9 cellular contexts compared by ENCODE assay signal in the genomic region with DNA sequence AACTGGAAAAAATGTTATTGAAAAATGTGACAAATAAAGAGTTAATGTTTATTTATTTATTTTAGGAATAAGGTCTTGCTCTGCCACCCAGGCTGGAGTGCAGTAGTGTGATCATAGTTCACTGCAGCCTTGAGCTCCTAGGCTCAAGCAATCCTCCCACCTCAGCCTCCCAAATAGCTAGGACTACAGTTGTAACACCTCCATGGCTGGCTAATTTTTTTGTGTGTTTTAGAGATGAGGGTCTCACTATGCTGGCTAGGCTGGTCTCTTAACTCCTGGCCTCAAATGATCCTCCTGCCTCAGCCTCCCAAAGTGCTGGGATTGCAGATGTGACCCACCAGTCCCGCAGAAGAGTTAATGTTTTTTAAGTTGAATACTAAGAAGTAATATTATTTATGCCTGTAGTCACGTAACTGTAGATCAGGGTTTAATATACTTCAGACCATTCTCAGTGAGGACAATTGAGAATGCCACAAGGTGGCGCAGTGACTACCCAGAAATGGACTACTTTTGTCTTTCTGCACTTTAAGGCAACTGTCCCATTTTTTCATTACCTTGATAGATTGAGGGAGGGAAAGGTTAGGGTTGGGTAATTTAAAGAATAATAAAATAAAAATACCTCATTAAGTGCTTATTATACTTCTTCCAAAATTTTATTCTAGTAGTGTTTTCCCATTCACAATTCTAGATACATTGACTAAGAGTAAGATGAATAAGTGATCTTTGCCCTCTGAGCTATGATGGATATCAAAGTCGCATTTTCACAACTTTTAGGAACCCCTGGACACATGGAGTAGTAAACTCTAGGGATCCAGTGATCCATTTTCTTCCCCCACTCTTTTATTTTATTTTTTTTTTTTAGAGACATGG. TPM values are rescaled to one million over a fixed set of nuclear protein-coding genes. Genes with fewer than 3 reads are reported as not detected.
A peak's percentile ranks its signal among the peaks of the same experiment; 100 is the strongest.
DNase-seq lines count a peak whose midpoint lies in the region; ATAC-seq, FAIRE-seq and TF ChIP-seq lines count a peak whose summit lies in the region.
"Had no signal": no experiment of that assay in that cellular context is flagged by ENCODE, and none has a peak within 500 bp of the region (broad histone marks: within the 10 kb centered on the region; RNA-seq: fewer than 3 reads in every experiment).

No MANE protein-coding gene starts in this region.

- peak; percentile 48 for TF ChIP-seq CTCF in MCF 10A (IDR thresholded peaks at IDR 0.05; ENCODE audit: unreplicated experiment)
- peak; percentile 75 for TF ChIP-seq CTCF in kidney epithelial cell (IDR thresholded peaks at IDR 0.05; ENCODE audit: insufficient read depth, low read length, poor library complexity, severe bottlenecking)

- CTCF ChIA-PET in MCF 10A (lab: Yijun Ruan, JAX) = interaction anchor here (0.5 to 3.1 kb wide), 28 partner anchors 10 to 1206 kb away, joined by 3 to 26 read pairs (median 4); no protein-coding TSS in a partner anchor

- POLR2A ChIA-PET in MCF 10A (lab: Yijun Ruan, JAX) = no interaction called here

- H3K4me3 ChIP-seq in kidney epithelial cell (ENCODE audit: low read depth, low read length) = no peak overlapping the region
- H3K4me3 ChIP-seq: BLaER1 treated with 17β-estradiol and CSF1 and Interleukin-3, amounts not matched to agents 10 nM and 100 nM had no signal

- no peaks in the 10 kb centered on the region for H3K36me3 ChIP-seq in kidney epithelial cell (ENCODE audit: control insufficient read depth, insufficient read depth, low read length)
- H3K36me3 ChIP-seq: BLaER1 treated with 17β-estradiol and CSF1 and Interleukin-3, amounts not matched to agents 10 nM and 100 nM had no signal

- intact Hi-C loops in MCF 10A (cut with micrococcal nuclease) = loop anchor here (1.0 to 5.0 kb wide), 4 partner anchors 58 to 657 kb away; no protein-coding TSS in a partner anchor

- H3K9me3 Mint-ChIP-seq in MCF 10A (ENCODE audit: unreplicated experiment) = no peaks in the 10 kb centered on the region

- no peak for ATAC-seq in GM19324 (IDR thresholded peaks at IDR 0.05; ENCODE audit: low FRiP score, unreplicated experiment)

- H3K27me3 Mint-ChIP-seq in MCF 10A (ENCODE audit: insufficient read depth, unreplicated experiment) = no peaks in the 10 kb centered on the region

- peak; percentile 71 for FAIRE-seq in TTC549 (lab: Jason Lieb, UNC)

- DNase-seq in NCI-H1417 (lab: John Stamatoyannopoulos, UW) (peak in 2 of 3 experiments; percentile 54 to 74), NCI-H1417 treated with DMSO at 0.1 percent for 48 hours (lab: John Stamatoyannopoulos, UW) (no peak), NCI-H2029 (lab: John Stamatoyannopoulos, UW) (peak; percentile 53), MCF 10A (ENCODE audit: unreplicated experiment) (peak; percentile 78), kidney epithelial cell (ENCODE audit: low read depth) (peak; percentile 16)
- DNase-seq in stimulated activated CD4-positive, alpha-beta T cell treated with anti-CD3 and anti-CD28 coated beads, Interleukin-4, amount 100 ng/mL, for 24 hours = peak; percentile 60

- no peaks in the 10 kb centered on the region for H3K27me3 ChIP-seq in kidney epithelial cell (ENCODE audit: control insufficient read depth, insufficient read depth, low read length)
- H3K27me3 ChIP-seq: BLaER1 treated with 17β-estradiol and CSF1 and Interleukin-3, amounts not matched to agents 10 nM and 100 nM had no signal

- H3K4me3 Mint-ChIP-seq in MCF 10A (ENCODE audit: unreplicated experiment) = no peak overlapping the region

- no peaks in the 10 kb centered on the region for H3K36me3 Mint-ChIP-seq in MCF 10A (ENCODE audit: insufficient read depth, unreplicated experiment)

- H3K4me1 Mint-ChIP-seq in MCF 10A (ENCODE audit: insufficient read depth, unreplicated experiment) = peaks cover 8% of the 10 kb centered on the region

- H3K27ac Mint-ChIP-seq in MCF 10A (ENCODE audit: low read depth, unreplicated experiment) = no peak overlapping the region

- BruUV-seq in MCF 10A (replicated peaks; lab: Mats Ljungman, UMichigan) = no TSS peak

RNA-seq across cellular contexts. Expression of a gene that starts 6.0 kb away (rescaled TPM):
- total RNA-seq in MCF 10A (2022) (not detected in 2 replicates), kidney epithelial cell (not detected in 2 replicates)

RNA-seq across cellular contexts. Expression of a gene that starts 41.4 kb away (rescaled TPM):
- 100 and 101 TPM in 2 replicates for total RNA-seq in MCF 10A (2022)
- 75.2 and 86.0 TPM in 2 replicates for total RNA-seq in kidney epithelial cell
